In the genomic region with DNA sequence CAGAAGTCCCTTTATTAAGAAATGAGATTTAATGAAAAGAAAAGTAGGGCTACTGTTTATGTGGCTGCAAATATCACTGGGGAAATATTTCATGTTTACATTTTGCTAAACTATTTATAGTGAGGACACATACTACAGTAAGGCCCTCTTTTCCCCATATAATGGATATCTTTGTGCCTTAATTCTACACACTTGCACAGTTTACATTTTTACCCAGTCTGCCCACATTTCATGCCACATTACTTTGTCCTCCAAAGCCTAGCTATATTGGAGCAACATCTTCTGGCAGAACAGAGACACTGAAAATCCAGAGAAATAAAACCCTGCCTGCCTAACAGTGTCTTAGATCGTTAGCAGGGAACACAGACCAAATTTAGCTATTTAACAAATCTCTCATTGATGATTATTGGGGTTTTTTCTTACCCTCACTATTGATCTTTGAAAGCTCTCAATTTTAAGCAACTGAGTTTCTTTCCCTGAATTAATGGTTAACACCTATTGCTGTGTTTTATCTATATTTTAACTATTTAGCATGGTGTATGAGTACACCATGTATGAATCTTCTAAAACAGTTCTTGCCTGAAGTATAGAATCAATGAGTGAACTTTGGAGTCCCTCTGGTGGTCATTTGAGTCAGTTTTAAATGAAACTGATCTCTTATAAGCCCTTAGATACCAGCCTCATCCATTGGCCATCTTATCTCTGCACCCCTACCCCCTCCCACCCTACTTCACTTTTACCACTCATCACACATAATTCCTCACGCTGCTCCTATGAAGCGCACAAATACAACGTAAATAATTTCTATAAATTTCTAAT, we compare ENCODE assay signal across 8 cellular contexts.
DNase-seq lines count a peak whose midpoint lies in the region; ATAC-seq, FAIRE-seq and TF ChIP-seq lines count a peak whose summit lies in the region.

No MANE protein-coding gene starts in this region.

- no peak for TF ChIP-seq POLR2A in A549 (IDR thresholded peaks at IDR 0.05; ENCODE audit: low read length)
- no peak for TF ChIP-seq POLR2A in esophagus muscularis mucosa (IDR thresholded peaks at IDR 0.05; ENCODE audit: low read depth)

- H3K27me3 ChIP-seq in esophagus muscularis mucosa: no peaks in the 10 kb centered on the region

- ATAC-seq in A549: peak in 1 of 2 experiments; percentile 75; a peak in 4 of 6 replicates
- ATAC-seq in HG03025 (IDR thresholded peaks at IDR 0.05; ENCODE audit: low FRiP score, unreplicated experiment): peak; percentile 64
- no peak for ATAC-seq in GM19467 (IDR thresholded peaks at IDR 0.05; ENCODE audit: unreplicated experiment)

- WGBS in A549 (ENCODE audit: missing lambda C conversion rate): 17% methylated on average over 4 of the region's 4 CpGs
- WGBS in esophagus muscularis mucosa: 63% methylated on average over 4 of the region's 4 CpGs

- FAIRE-seq in A549 (lab: Jason Lieb, UNC): no peak

- H3K36me3 ChIP-seq in esophagus muscularis mucosa: no peaks in the 10 kb centered on the region

- H3K9me3 ChIP-seq in A549 (no peaks in the 10 kb centered on the region), esophagus muscularis mucosa (no peaks in the 10 kb centered on the region)

- TF ChIP-seq RAD21 in A549 (conservative IDR thresholded peaks at IDR 0.05 in 1 of 2, IDR thresholded peaks at IDR 0.05 in 1 of 2): peak; percentile 26 to 47; a peak in 4 of 5 replicates

- no peak overlapping the region for H3K4me3 ChIP-seq in A549
- no peak overlapping the region for H3K4me3 ChIP-seq in GM12875 (ENCODE audit: low read depth, low read length)
- no peak overlapping the region for H3K4me3 ChIP-seq in esophagus muscularis mucosa

- POLR2A ChIA-PET in A549 (lab: Yijun Ruan, JAX): no interaction called here

- H3K27ac ChIP-seq in A549 (no peak overlapping the region), esophagus muscularis mucosa (replicated peaks in 1 of 4) (no peak overlapping the region)

- intact Hi-C loops in esophagus muscularis mucosa (cut with DNase I): no loop called here

- no peak overlapping the region for H3K4me2 ChIP-seq in A549

- DNase-seq in A549 (ENCODE audit: low read depth in 1 of 2, low spot score in 1 of 2) (peak; percentile 5 to 42), NCI-H748 treated with DMSO at 0.1 percent for 48 hours (lab: John Stamatoyannopoulos, UW) (peak; percentile 15), esophagus muscularis mucosa (ENCODE audit: extremely low spot score) (no peak), renal cortical epithelial cell (ENCODE audit: low read depth) (peak; percentile 64)
- no peak for DNase-seq in activated CD4-positive, alpha-beta T cell treated with anti-CD3 and anti-CD28 coated beads, Interleukin-2, amount 50 U/mL, for 48 hours

- no peak for TF ChIP-seq EP300 in A549 (IDR thresholded peaks at IDR 0.05)
- no peak for TF ChIP-seq EP300 in esophagus muscularis mucosa (IDR thresholded peaks at IDR 0.05)

- H3K4me1 ChIP-seq in A549: no peaks in the 10 kb centered on the region
- peaks cover 0 to 16% (median 9%) of the 10 kb centered on the region in 4 donors for H3K4me1 ChIP-seq in esophagus muscularis mucosa

- CTCF ChIA-PET in A549 (lab: Yijun Ruan, JAX): interaction anchor here (0.6 to 1.6 kb wide), 9 partner anchors 10 to 1921 kb away, joined by 3 to 5 read pairs (median 3); no protein-coding TSS in a partner anchor

- TF ChIP-seq CTCF in A549 (IDR thresholded peaks at IDR 0.05) (peak; percentile 23; the same call in 1 of the 3 replicates), GM12875 (IDR thresholded peaks at IDR 0.05; ENCODE audit: borderline replicate concordance, insufficient read depth, low read depth, low read length) (peak; percentile 33; the same call in 1 of the 2 replicates), esophagus muscularis mucosa (IDR thresholded peaks at IDR 0.05) (peak in 2 of 3 experiments; percentile 8 to 20)

TF ChIP-seq in A549, 52 proteins besides CTCF, POLR2A, EP300 and RAD21:
- TF ChIP-seq ZC3H11A (IDR thresholded peaks at IDR 0.05) (no peak), EHF (CRISPR knock-in tag; IDR thresholded peaks at IDR 0.05) (no peak), CBX2 (IDR thresholded peaks at IDR 0.05; ENCODE audit: borderline replicate concordance, low read depth) (no peak), SMC3 (IDR thresholded peaks at IDR 0.05) (peak; percentile 20; the same call in 1 of the 3 replicates)

Comparison
In these comparisons a context has a peak if more than half of its experiments do, and no peak if none do; other contexts are left out.
1. DNase-seq: peak in A549 (2 of 2), NCI-H748 treated with DMSO at 0.1 percent for 48 hours (single experiment) and renal cortical epithelial cell (single experiment); none in esophagus muscularis mucosa (single experiment) and activated CD4-positive, alpha-beta T cell treated with anti-CD3 and anti-CD28 coated beads, Interleukin-2, amount 50 U/mL, for 48 hours (0 of 2).
2. Peak in every context shown above with its lines, with median percentiles within 50 percentile points of each other: CTCF ChIP-seq.